Comparison of ENCODE assay signal across 1 cellular context in the genomic region with DNA sequence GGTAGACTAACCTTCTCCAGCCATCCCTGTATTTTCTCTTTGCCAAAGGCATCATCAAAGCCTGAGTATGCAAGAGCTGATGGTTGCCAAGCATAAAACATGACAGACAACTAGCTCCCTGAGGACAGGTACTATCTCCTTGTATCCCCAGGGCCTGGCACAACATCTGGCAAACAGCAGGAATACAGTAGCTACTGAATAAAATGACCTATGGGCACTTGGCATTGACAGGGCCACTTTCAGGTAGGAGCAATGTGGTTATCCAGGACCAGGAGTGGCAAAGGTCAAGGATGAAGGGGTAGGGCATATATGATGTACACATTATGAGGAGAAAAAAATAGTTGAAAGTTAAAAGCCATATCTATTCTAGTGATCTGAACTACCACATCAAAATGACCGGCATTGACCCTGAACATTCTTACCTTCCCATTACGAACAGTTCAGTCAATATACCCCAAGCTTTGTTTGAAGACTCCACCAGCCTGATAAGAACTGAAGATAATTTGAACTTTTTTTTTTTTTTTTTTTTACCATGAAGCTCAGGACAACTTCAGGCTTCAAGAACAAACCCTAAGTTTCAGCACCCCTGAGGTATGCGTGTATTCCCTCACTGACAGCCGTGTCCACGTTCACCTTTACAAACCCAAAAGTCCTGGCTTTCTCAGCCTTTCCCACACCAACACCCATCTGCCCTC.
TF ChIP-seq lines count a peak whose summit lies in the region.

No MANE protein-coding gene starts in this region.

TF ChIP-seq in neural cell, 6 proteins besides CTCF, POLR2A, EP300 and RAD21 (continued from another document):
- TF ChIP-seq, protein P1, sequence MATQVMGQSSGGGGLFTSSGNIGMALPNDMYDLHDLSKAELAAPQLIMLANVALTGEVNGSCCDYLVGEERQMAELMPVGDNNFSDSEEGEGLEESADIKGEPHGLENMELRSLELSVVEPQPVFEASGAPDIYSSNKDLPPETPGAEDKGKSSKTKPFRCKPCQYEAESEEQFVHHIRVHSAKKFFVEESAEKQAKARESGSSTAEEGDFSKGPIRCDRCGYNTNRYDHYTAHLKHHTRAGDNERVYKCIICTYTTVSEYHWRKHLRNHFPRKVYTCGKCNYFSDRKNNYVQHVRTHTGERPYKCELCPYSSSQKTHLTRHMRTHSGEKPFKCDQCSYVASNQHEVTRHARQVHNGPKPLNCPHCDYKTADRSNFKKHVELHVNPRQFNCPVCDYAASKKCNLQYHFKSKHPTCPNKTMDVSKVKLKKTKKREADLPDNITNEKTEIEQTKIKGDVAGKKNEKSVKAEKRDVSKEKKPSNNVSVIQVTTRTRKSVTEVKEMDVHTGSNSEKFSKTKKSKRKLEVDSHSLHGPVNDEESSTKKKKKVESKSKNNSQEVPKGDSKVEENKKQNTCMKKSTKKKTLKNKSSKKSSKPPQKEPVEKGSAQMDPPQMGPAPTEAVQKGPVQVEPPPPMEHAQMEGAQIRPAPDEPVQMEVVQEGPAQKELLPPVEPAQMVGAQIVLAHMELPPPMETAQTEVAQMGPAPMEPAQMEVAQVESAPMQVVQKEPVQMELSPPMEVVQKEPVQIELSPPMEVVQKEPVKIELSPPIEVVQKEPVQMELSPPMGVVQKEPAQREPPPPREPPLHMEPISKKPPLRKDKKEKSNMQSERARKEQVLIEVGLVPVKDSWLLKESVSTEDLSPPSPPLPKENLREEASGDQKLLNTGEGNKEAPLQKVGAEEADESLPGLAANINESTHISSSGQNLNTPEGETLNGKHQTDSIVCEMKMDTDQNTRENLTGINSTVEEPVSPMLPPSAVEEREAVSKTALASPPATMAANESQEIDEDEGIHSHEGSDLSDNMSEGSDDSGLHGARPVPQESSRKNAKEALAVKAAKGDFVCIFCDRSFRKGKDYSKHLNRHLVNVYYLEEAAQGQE (IDR thresholded peaks at IDR 0.05; ENCODE audit: borderline replicate concordance): no peak
- TF ChIP-seq MXI1 (conservative IDR thresholded peaks at IDR 0.05; ENCODE audit: poor library complexity, severe bottlenecking) (no peak), POLR2AphosphoS5 (IDR thresholded peaks at IDR 0.05) (no peak), SMC3 (conservative IDR thresholded peaks at IDR 0.05; ENCODE audit: poor library complexity) (no peak), TAF1 (IDR thresholded peaks at IDR 0.05; ENCODE audit: low read depth) (no peak)
TF ChIP-seq in neural cell: peak in this region for 0.
